In genomic region chr11:44623716-44624491, GRCh38 we compare ENCODE assay signal across 8 cellular contexts. TPM values are rescaled to one million over a fixed set of nuclear protein-coding genes. Genes with fewer than 3 reads are reported as not detected.
DNase-seq lines count a peak whose midpoint lies in the region; TF ChIP-seq lines count a peak whose summit lies in the region.

No MANE protein-coding gene starts in this region.

- 69 to 76% methylated on average over 8 of the region's 8 CpGs for WGBS in sigmoid colon, 2 donors

- H3K4me3 ChIP-seq in fibroblast of pulmonary artery (replicated peaks; ENCODE audit: low read depth, low read length) (no peak overlapping the region), sigmoid colon (no peak overlapping the region)

- no peak for TF ChIP-seq CTCF in fibroblast of pulmonary artery (IDR thresholded peaks at IDR 0.05; ENCODE audit: low read length, missing control alignments)
- no peak for TF ChIP-seq CTCF in sigmoid colon (IDR thresholded peaks at IDR 0.05)

- no peaks in the 10 kb centered on the region for H3K27me3 ChIP-seq in sigmoid colon

- DNase-seq in SHP77 (lab: John Stamatoyannopoulos, UW) (peak; percentile 12 to 34), fibroblast of pulmonary artery (ENCODE audit: low read depth) (peak; percentile 57), sigmoid colon (peak; percentile 67), HEK293T (ENCODE audit: extremely low spot score) (no peak), NCI-H82 treated with DMSO at 0.1 percent for 48 hours (lab: John Stamatoyannopoulos, UW; ENCODE audit: unreplicated experiment) (no peak), NCI-H2107 (lab: John Stamatoyannopoulos, UW) (no peak), KG1 (lab: John Stamatoyannopoulos, UW) (no peak)

- CTCF ChIA-PET in HEK293T (lab: Yijun Ruan, JAX): interaction anchor here (0.9 kb wide), 1 partner anchor 288 kb away, joined by 3 read pairs; no protein-coding TSS in a partner anchor

- peaks cover 0 to 54% (median 46%) of the 10 kb centered on the region in 4 donors for H3K4me1 ChIP-seq in sigmoid colon

- no peak overlapping the region for H3K27ac ChIP-seq in sigmoid colon

- peak; percentile 18 for TF ChIP-seq POLR2A in GM10847 (IDR thresholded peaks at IDR 0.05; ENCODE audit: extremely low read depth, insufficient read length)
- TF ChIP-seq POLR2A in sigmoid colon (IDR thresholded peaks at IDR 0.05): no peak

- intact Hi-C loops in sigmoid colon (cut with DNase I): no loop called here

- POLR2A ChIA-PET in HEK293T (lab: Yijun Ruan, JAX): no interaction called here

- no peaks in the 10 kb centered on the region for H3K9me3 ChIP-seq in sigmoid colon

- H3K36me3 ChIP-seq in sigmoid colon: no peaks in the 10 kb centered on the region

- TF ChIP-seq EP300 in sigmoid colon (IDR thresholded peaks at IDR 0.05): no peak

TF ChIP-seq in HEK293T, 16 proteins besides CTCF, POLR2A, EP300 and RAD21:
- TF ChIP-seq L3MBTL2 (conservative IDR thresholded peaks at IDR 0.05): no peak
- no peak for TF ChIP-seq FOXA1 (IDR thresholded peaks at IDR 0.05)
- TF ChIP-seq ELF4 (IDR thresholded peaks at IDR 0.05): no peak
- no peak for TF ChIP-seq ZNF384 (IDR thresholded peaks at IDR 0.05)
- no peak for TF ChIP-seq LEF1 (IDR thresholded peaks at IDR 0.05; ENCODE audit: borderline replicate concordance)
- TF ChIP-seq FOXM1 (IDR thresholded peaks at IDR 0.05; ENCODE audit: borderline replicate concordance): no peak
- TF ChIP-seq SUZ12 (IDR thresholded peaks at IDR 0.05): no peak

RNA-seq across cellular contexts. Expression of gene CD82, which starts 58.4 kb away (rescaled TPM):
- 10 to 100 TPM in 3 of 4 donors, 1 to 10 TPM in 1; 8.7 to 23.3 (median 16.8) TPM for total RNA-seq in sigmoid colon
- polyA plus RNA-seq in sigmoid colon: 10 to 100 TPM in 1 of 3 donors, 1 to 10 TPM in 2; 4.2 to 67.4 (median 6.0) TPM

Comparison
In these comparisons a context has a peak if more than half of its experiments do, and no peak if none do; other contexts are left out.
1. DNase-seq: peak in SHP77 (2 of 2), fibroblast of pulmonary artery (single experiment) and sigmoid colon (single experiment); none in HEK293T (single experiment), NCI-H82 treated with DMSO at 0.1 percent for 48 hours (single experiment), NCI-H2107 (single experiment) and KG1 (single experiment).